Comparison of ENCODE assay signal across 26 cellular contexts in genomic region chr16:52657924-52658323, GRCh38.
"Had no signal": no experiment of that assay in that cellular context is flagged by ENCODE, and none has a peak within 500 bp of the region (broad histone marks: within the 10 kb centered on the region; RNA-seq: fewer than 3 reads in every experiment).

No MANE protein-coding gene starts in this region.

- DNase-seq: stimulated activated CD4-positive, alpha-beta T cell treated with anti-CD3 and anti-CD28 coated beads, Interleukin-2, amount 100 ng/mL, for 48 hours; stimulated activated CD4-positive, alpha-beta T cell treated with anti-CD3 and anti-CD28 coated beads, Interleukin-4, amount 100 ng/mL, for 1 hour; stimulated activated CD4-positive, alpha-beta T cell treated with anti-CD3 and anti-CD28 coated beads, Interleukin-4, amount 100 ng/mL, for 24 hours; stimulated activated CD4-positive, alpha-beta T cell treated with anti-CD3 and anti-CD28 coated beads, Interleukin-4, amount 100 ng/mL, for 4 hours; stimulated activated CD8-positive, alpha-beta memory T cell treated with anti-CD3 and anti-CD28 coated beads, Interleukin-4, amount 100 ng/mL, for 48 hours; stimulated activated naive B cell treated with anti-CD40 and anti-IgM and Interleukin-4, amounts not matched to agents 10 μg/mL and 1 μg/mL and 100 μg/mL, for 72 hours; stimulated activated naive CD4-positive, alpha-beta T cell; stimulated activated naive CD4-positive, alpha-beta T cell treated with Interleukin-2 at 50 U/mL for 16 hours; stimulated activated naive CD8-positive, alpha-beta T cell treated with anti-CD3 and anti-CD28 coated beads, Interleukin-15, amount 100 ng/mL, for 72 hours; stimulated activated naive CD8-positive, alpha-beta T cell treated with anti-CD3 and anti-CD28 coated beads, Interleukin-15, Interleukin-2, amounts not matched to agents 100 U/mL and 50 U/mL, for 24 hours; stomach; substantia nigra; testis; thyroid gland; tibial artery; transverse colon; trophoblast cell; upper lobe of right lung; uterus had no signal

- H3K4me3 ChIP-seq: stomach, suprapubic skin, testis, thoracic aorta, thyroid gland, tibial artery, tibial nerve, transverse colon, upper lobe of left lung, upper lobe of right lung, uterus, vagina had no signal

- H3K27ac ChIP-seq: stomach, suprapubic skin, testis, thoracic aorta, thyroid gland, tibial artery, tibial nerve, transverse colon, upper lobe of left lung, upper lobe of right lung, uterus, vagina had no signal

- H3K27me3 ChIP-seq: stomach, suprapubic skin, testis, thyroid gland, tibial artery, tibial nerve, transverse colon, upper lobe of left lung, upper lobe of right lung, uterus, vagina had no signal

- H3K36me3 ChIP-seq: stomach, suprapubic skin, thoracic aorta, thyroid gland, tibial artery, tibial nerve, transverse colon, upper lobe of left lung, upper lobe of right lung, uterus, vagina had no signal

- H3K4me1 ChIP-seq: stomach, suprapubic skin, testis, thyroid gland, tibial artery, tibial nerve, transverse colon, upper lobe of left lung, upper lobe of right lung, uterus, vagina had no signal

- ATAC-seq: stimulated activated effector memory CD8-positive, alpha-beta T cell treated with anti-CD3 and anti-CD28 coated beads, Interleukin-12 subunit alpha, Interleukin-12 subunit beta, amount 100 ng/mL, for 72 hours; stimulated activated memory B cell treated with anti-CD40 and anti-IgM and Interleukin-4, amounts not matched to agents 10 μg/mL and 1 μg/mL and 100 μg/mL, for 72 hours; stimulated activated naive B cell treated with anti-CD40 and anti-IgM and Interleukin-4, amounts not matched to agents 10 μg/mL and 1 μg/mL and 100 μg/mL, for 72 hours; stimulated activated naive CD8-positive, alpha-beta T cell treated with anti-CD3 and anti-CD28 coated beads, Interleukin-15, amount 100 ng/mL, for 72 hours; stimulated activated naive CD8-positive, alpha-beta T cell treated with anti-CD3 and anti-CD28 coated beads, Interleukin-15, Interleukin-2, amounts not matched to agents 100 U/mL and 50 U/mL, for 24 hours; upper lobe of right lung had no signal

- H3K9me3 ChIP-seq: testis, thyroid gland, uterus had no signal
